ENCODE assay signal across 1 cellular context in genomic region chr3:53833650-53834049, GRCh38.
TF ChIP-seq lines count a peak whose summit lies in the region.

No MANE protein-coding gene starts in this region.

TF ChIP-seq in HepG2, 621 proteins besides CTCF, POLR2A, EP300 and RAD21:
- no peak for TF ChIP-seq MXD4 (CRISPR knock-in tag; IDR thresholded peaks at IDR 0.05)
- TF ChIP-seq, protein P1, sequence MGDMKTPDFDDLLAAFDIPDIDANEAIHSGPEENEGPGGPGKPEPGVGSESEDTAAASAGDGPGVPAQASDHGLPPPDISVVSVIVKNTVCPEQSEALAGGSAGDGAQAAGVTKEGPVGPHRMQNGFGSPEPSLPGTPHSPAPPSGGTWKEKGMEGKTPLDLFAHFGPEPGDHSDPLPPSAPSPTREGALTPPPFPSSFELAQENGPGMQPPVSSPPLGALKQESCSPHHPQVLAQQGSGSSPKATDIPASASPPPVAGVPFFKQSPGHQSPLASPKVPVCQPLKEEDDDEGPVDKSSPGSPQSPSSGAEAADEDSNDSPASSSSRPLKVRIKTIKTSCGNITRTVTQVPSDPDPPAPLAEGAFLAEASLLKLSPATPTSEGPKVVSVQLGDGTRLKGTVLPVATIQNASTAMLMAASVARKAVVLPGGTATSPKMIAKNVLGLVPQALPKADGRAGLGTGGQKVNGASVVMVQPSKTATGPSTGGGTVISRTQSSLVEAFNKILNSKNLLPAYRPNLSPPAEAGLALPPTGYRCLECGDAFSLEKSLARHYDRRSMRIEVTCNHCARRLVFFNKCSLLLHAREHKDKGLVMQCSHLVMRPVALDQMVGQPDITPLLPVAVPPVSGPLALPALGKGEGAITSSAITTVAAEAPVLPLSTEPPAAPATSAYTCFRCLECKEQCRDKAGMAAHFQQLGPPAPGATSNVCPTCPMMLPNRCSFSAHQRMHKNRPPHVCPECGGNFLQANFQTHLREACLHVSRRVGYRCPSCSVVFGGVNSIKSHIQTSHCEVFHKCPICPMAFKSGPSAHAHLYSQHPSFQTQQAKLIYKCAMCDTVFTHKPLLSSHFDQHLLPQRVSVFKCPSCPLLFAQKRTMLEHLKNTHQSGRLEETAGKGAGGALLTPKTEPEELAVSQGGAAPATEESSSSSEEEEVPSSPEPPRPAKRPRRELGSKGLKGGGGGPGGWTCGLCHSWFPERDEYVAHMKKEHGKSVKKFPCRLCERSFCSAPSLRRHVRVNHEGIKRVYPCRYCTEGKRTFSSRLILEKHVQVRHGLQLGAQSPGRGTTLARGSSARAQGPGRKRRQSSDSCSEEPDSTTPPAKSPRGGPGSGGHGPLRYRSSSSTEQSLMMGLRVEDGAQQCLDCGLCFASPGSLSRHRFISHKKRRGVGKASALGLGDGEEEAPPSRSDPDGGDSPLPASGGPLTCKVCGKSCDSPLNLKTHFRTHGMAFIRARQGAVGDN (CRISPR knock-in tag; IDR thresholded peaks at IDR 0.05), result peak; percentile 38; the same call in 1 of the 2 replicates
- no peak for TF ChIP-seq NONO (IDR thresholded peaks at IDR 0.05)
- TF ChIP-seq NONO (CRISPR knock-in tag; conservative IDR thresholded peaks at IDR 0.05), result 0 out of 2 replicates have a peak, but pooled peaks have one; percentile 14
- no peak for TF ChIP-seq ZNF274 (CRISPR knock-in tag; IDR thresholded peaks at IDR 0.05)
- TF ChIP-seq ZNF34 (CRISPR knock-in tag; IDR thresholded peaks at IDR 0.05; ENCODE audit: borderline replicate concordance), result no peak
